Comparison of ENCODE assay signal across 17 cellular contexts in genomic region chr2:39455826-39456225, GRCh38. TPM values are rescaled to one million over a fixed set of nuclear protein-coding genes. Genes with fewer than 3 reads are reported as not detected.
A peak's percentile ranks its signal among the peaks of the same experiment; 100 is the strongest.
DNase-seq lines count a peak whose midpoint lies in the region; TF ChIP-seq lines count a peak whose summit lies in the region.
"Had no signal": no experiment of that assay in that cellular context is flagged by ENCODE, and none has a peak within 500 bp of the region (broad histone marks: within the 10 kb centered on the region; RNA-seq: fewer than 3 reads in every experiment).

No MANE protein-coding gene starts in this region.

- peaks cover 4% of the 10 kb centered on the region for H3K27me3 Mint-ChIP-seq in nephron progenitor cell (ENCODE audit: low read depth, poor library complexity)

- no peaks in the 10 kb centered on the region for H3K4me1 Mint-ChIP-seq in nephron progenitor cell

- no peak overlapping the region for H3K4me3 ChIP-seq in cardiac fibroblast (replicated peaks in 1 of 2; ENCODE audit: low read depth in 2 of 2, low read length in 2 of 2)
- H3K4me3 ChIP-seq: A549, GM23248, Peyer's patch had no signal

- H3K36me3 Mint-ChIP-seq in nephron progenitor cell (ENCODE audit: low read depth), result peaks cover 16% of the 10 kb centered on the region

- H3K9me3 Mint-ChIP-seq in nephron progenitor cell, result peaks cover 8% of the 10 kb centered on the region

- H3K4me3 Mint-ChIP-seq in nephron progenitor cell, result no peak overlapping the region

- H3K27ac Mint-ChIP-seq in nephron progenitor cell, result no peak overlapping the region

- TF ChIP-seq CTCF in cardiac fibroblast (IDR thresholded peaks at IDR 0.05; ENCODE audit: low read depth, low read length) (no peak), nephron progenitor cell (IDR thresholded peaks at IDR 0.05) (no peak)

- DNase-seq in Daoy (ENCODE audit: low read depth) (peak; percentile 47), NCI-H226 (peak; percentile 91), cardiac fibroblast (ENCODE audit: low read depth in 2 of 2) (peak; percentile 25 to 82), non-pigmented ciliary epithelial cell (ENCODE audit: low read depth) (peak; percentile 71), nephron progenitor cell (no peak), ureter (ENCODE audit: low spot score) (no peak), NCI-H2196 (lab: John Stamatoyannopoulos, UW; ENCODE audit: unreplicated experiment) (no peak)
- no peak for DNase-seq in stimulated activated CD4-positive, alpha-beta T cell treated with anti-CD3 and anti-CD28 coated beads, Interleukin-2, amount 100 ng/mL, for 24 hours
- DNase-seq: GM23248, KG1, NCI-H1436, NCI-H2029, NCI-H2171 treated with DMSO at 0.1 percent for 48 hours, NCI-H510A treated with DMSO at 0.1 percent for 48 hours, NCI-H82, Peyer's patch had no signal

RNA-seq across cellular contexts. Expression of gene MAP4K3, which starts 18.7 kb away (rescaled TPM):
- total RNA-seq in Daoy (2014; rRNA removed; shearing (Covaris generic)), result 29.9 and 42.5 TPM in 2 replicates
- total RNA-seq in ureter, result 73.3 TPM

Comparison
In these comparisons a context has a peak if more than half of its experiments do, and no peak if none do; other contexts are left out.
1. DNase-seq: peak in Daoy (single experiment), NCI-H226 (single experiment), cardiac fibroblast (2 of 2) and non-pigmented ciliary epithelial cell (single experiment); none in nephron progenitor cell (single experiment), ureter (single experiment), NCI-H2196 (single experiment) and stimulated activated CD4-positive, alpha-beta T cell treated with anti-CD3 and anti-CD28 coated beads, Interleukin-2, amount 100 ng/mL, for 24 hours (0 of 2).